23 cellular contexts compared by ENCODE assay signal in genomic region chr15:97648728-97649127, GRCh38.
"Had no signal": no experiment of that assay in that cellular context is flagged by ENCODE, and none has a peak within 500 bp of the region (broad histone marks: within the 10 kb centered on the region; RNA-seq: fewer than 3 reads in every experiment).

No MANE protein-coding gene starts in this region.

- DNase-seq: colonic mucosa; cortex of kidney; dermis blood vessel endothelial cell; dorsolateral prefrontal cortex; effector CD4-positive, alpha-beta T cell; effector CD8-positive, alpha-beta T cell; effector memory CD4-positive, alpha-beta T cell; effector memory CD8-positive, alpha-beta T cell; endodermal cell; erythroblast; esophagus squamous epithelium; foreskin fibroblast; foreskin keratinocyte; foreskin melanocyte; gastrocnemius medialis; glutamatergic neuron; head of caudate nucleus; heart left ventricle had no signal

- ATAC-seq: effector memory CD8-positive, alpha-beta T cell; esophagus mucosa; foreskin keratinocyte; gastroesophageal sphincter had no signal

- H3K9me3 ChIP-seq: colonic mucosa, esophagus muscularis mucosa, esophagus squamous epithelium, gastrocnemius medialis, gastroesophageal sphincter had no signal

- H3K27me3 ChIP-seq: colonic mucosa, esophagus muscularis mucosa, gastrocnemius medialis, gastroesophageal sphincter had no signal

- H3K4me3 ChIP-seq: colonic mucosa, coronary artery, dorsolateral prefrontal cortex, esophagus muscularis mucosa, esophagus squamous epithelium, gastrocnemius medialis, gastroesophageal sphincter, heart left ventricle had no signal

- H3K4me1 ChIP-seq: colonic mucosa, foreskin keratinocyte had no signal

- H3K27ac ChIP-seq: colonic mucosa, coronary artery, dorsolateral prefrontal cortex, epithelial cell of prostate, esophagus muscularis mucosa, esophagus squamous epithelium, foreskin keratinocyte, gastroesophageal sphincter had no signal

- H3K36me3 ChIP-seq: colonic mucosa, esophagus muscularis mucosa, esophagus squamous epithelium, gastrocnemius medialis, gastroesophageal sphincter, heart left ventricle had no signal
